In the genomic region with DNA sequence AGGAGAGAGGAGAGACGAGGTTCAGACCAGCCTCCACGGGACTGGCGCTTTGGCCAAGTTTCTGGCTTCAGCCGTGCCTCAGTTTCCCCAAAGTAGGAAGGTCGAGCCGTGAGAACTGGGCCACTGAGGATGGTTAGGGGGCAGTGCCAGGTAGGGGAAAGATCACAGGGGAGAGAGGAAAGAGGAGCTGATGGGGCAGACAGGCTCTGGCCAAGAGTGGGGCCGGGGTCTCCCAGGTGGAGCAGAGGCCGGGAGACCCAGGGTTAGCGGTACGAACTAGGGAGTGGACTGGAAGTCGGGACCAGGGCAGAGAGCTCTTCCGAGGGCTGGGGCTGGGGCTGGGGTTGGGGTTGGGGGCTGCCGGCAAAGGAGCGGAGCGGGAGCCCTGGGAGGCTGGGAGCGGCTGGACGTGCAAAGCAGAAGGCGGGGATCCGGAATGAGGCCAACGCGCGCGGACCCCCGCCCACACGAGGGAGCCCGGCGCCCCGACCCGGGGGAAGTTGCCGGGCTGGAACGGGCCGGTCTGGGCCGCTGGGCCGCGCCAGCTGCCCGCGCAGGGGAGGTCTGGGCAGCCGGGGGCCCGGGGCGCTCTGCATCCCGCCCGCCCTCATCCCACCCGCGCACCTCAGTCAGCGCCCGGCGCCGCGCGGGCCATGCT, we compare ENCODE assay signal across 8 cellular contexts. TPM values are rescaled to one million over a fixed set of nuclear protein-coding genes. Genes with fewer than 3 reads are reported as not detected.
DNase-seq lines count a peak whose midpoint lies in the region; ATAC-seq and TF ChIP-seq lines count a peak whose summit lies in the region.

No MANE protein-coding gene starts in this region.

- no peaks in the 10 kb centered on the region for H3K9me3 ChIP-seq in iPS-20b (ENCODE audit: insufficient read depth, low read depth, low read length)
- no peaks in the 10 kb centered on the region for H3K9me3 ChIP-seq in stomach smooth muscle (ENCODE audit: control insufficient read depth in 2 of 2, low read length in 2 of 2)

- H3K4me3 Mint-ChIP-seq in CD14-positive monocyte: peak overlapping the region; percentile 98 to 100
- H3K4me3 Mint-ChIP-seq in activated naive CD8-positive, alpha-beta T cell treated with anti-CD3 and anti-CD28 coated beads for 36 hours: peak overlapping the region; percentile 96

- peaks cover 44% of the 10 kb centered on the region for H3K4me1 Mint-ChIP-seq in CD14-positive monocyte
- H3K4me1 Mint-ChIP-seq in activated naive CD8-positive, alpha-beta T cell treated with anti-CD3 and anti-CD28 coated beads for 36 hours: peaks cover 38% of the 10 kb centered on the region

- peak; percentile 3 for ATAC-seq in HG02623 (IDR thresholded peaks at IDR 0.05; ENCODE audit: unreplicated experiment)

- H3K9me3 Mint-ChIP-seq in CD14-positive monocyte: no peaks in the 10 kb centered on the region
- H3K9me3 Mint-ChIP-seq in activated naive CD8-positive, alpha-beta T cell treated with anti-CD3 and anti-CD28 coated beads for 36 hours: no peaks in the 10 kb centered on the region

- peaks cover 14 to 15% of the 10 kb centered on the region in 2 donors for H3K36me3 Mint-ChIP-seq in CD14-positive monocyte
- peaks cover 6% of the 10 kb centered on the region for H3K36me3 Mint-ChIP-seq in activated naive CD8-positive, alpha-beta T cell treated with anti-CD3 and anti-CD28 coated beads for 36 hours

- intact Hi-C loops in CD14-positive monocyte (cut with micrococcal nuclease): loop anchor here (2.0 to 5.0 kb wide), 2 partner anchors 34 to 46 kb away; no protein-coding TSS in a partner anchor

- H3K36me3 ChIP-seq in iPS-20b (ENCODE audit: insufficient read depth, low read depth, low read length): peaks cover 9% of the 10 kb centered on the region; the same call in 1 of the 2 replicates
- no peaks in the 10 kb centered on the region for H3K36me3 ChIP-seq in stomach smooth muscle (ENCODE audit: control insufficient read depth in 2 of 2, insufficient read depth in 2 of 2, low read length in 2 of 2)

- DNase-seq in CD14-positive monocyte (ENCODE audit: low spot score) (no peak), NCI-H226 (no peak), NCI-H2081 (lab: John Stamatoyannopoulos, UW) (no peak)
- no peak for DNase-seq in activated naive CD8-positive, alpha-beta T cell treated with anti-CD3 and anti-CD28 coated beads for 36 hours
- DNase-seq in activated CD4-positive, alpha-beta T cell treated with anti-CD3 and anti-CD28 coated beads, Interleukin-2, amount 50 U/mL, for 4 hours: no peak

- peak overlapping the region; percentile 77 to 95 (median 89) for H3K27ac Mint-ChIP-seq in CD14-positive monocyte
- peak overlapping the region; percentile 81 for H3K27ac Mint-ChIP-seq in activated naive CD8-positive, alpha-beta T cell treated with anti-CD3 and anti-CD28 coated beads for 36 hours

- peak; percentile 6 for TF ChIP-seq CTCF in CD14-positive monocyte (IDR thresholded peaks at IDR 0.05)

- peak overlapping the region; percentile 85 for H3K4me3 ChIP-seq in iPS-20b (ENCODE audit: low read length)
- H3K4me3 ChIP-seq in stomach smooth muscle (ENCODE audit: low read length in 2 of 2): peak overlapping the region; percentile 91 to 94

- no peak overlapping the region for H3K27ac ChIP-seq in iPS-20b (ENCODE audit: low read length)
- H3K27ac ChIP-seq in stomach smooth muscle (ENCODE audit: low read length): peak overlapping the region; percentile 74

- H3K27me3 ChIP-seq in iPS-20b (ENCODE audit: insufficient read depth, low read length): no peaks in the 10 kb centered on the region
- no peaks in the 10 kb centered on the region for H3K27me3 ChIP-seq in stomach smooth muscle (ENCODE audit: control insufficient read depth in 1 of 2, insufficient read depth in 2 of 2, low read length in 2 of 2)

- H3K4me1 ChIP-seq in iPS-20b (ENCODE audit: insufficient read depth, low read length) (peaks cover 26% of the 10 kb centered on the region; the same call in 1 of the 2 replicates), stomach smooth muscle (ENCODE audit: control insufficient read depth, insufficient read depth, low read length) (peaks cover 36% of the 10 kb centered on the region)

- H3K27me3 Mint-ChIP-seq in CD14-positive monocyte (ENCODE audit: low read depth in 3 of 3): peaks cover 2 to 6% (median 5%) of the 10 kb centered on the region in 3 donors
- H3K27me3 Mint-ChIP-seq in activated naive CD8-positive, alpha-beta T cell treated with anti-CD3 and anti-CD28 coated beads for 36 hours: no peaks in the 10 kb centered on the region

- H3K9ac ChIP-seq in iPS-20b (ENCODE audit: low read depth, low read length): peak overlapping the region; percentile 72; the same call in 1 of the 2 replicates
- H3K9ac ChIP-seq in stomach smooth muscle (ENCODE audit: low read length in 2 of 2): peak overlapping the region; percentile 78 to 84

RNA-seq across cellular contexts. Expression of a gene that starts 0.4 kb away (rescaled TPM):
- 10 to 100 TPM; 13.5 to 20.0 TPM for polyA plus RNA-seq in CD14-positive monocyte
- 10 to 100 TPM; 21.5 to 23.3 TPM for total RNA-seq in activated naive CD8-positive, alpha-beta T cell treated with anti-CD3 and anti-CD28 coated beads for 36 hours

RNA-seq across cellular contexts. Expression of a gene that starts 15.9 kb away (rescaled TPM):
- polyA plus RNA-seq in CD14-positive monocyte: 1 to 10 TPM; 4.2 to 6.4 TPM
- 1 to 10 TPM; 8.7 to 9.6 TPM for total RNA-seq in activated naive CD8-positive, alpha-beta T cell treated with anti-CD3 and anti-CD28 coated beads for 36 hours
